8 cellular contexts compared by ENCODE assay signal in the genomic region with DNA sequence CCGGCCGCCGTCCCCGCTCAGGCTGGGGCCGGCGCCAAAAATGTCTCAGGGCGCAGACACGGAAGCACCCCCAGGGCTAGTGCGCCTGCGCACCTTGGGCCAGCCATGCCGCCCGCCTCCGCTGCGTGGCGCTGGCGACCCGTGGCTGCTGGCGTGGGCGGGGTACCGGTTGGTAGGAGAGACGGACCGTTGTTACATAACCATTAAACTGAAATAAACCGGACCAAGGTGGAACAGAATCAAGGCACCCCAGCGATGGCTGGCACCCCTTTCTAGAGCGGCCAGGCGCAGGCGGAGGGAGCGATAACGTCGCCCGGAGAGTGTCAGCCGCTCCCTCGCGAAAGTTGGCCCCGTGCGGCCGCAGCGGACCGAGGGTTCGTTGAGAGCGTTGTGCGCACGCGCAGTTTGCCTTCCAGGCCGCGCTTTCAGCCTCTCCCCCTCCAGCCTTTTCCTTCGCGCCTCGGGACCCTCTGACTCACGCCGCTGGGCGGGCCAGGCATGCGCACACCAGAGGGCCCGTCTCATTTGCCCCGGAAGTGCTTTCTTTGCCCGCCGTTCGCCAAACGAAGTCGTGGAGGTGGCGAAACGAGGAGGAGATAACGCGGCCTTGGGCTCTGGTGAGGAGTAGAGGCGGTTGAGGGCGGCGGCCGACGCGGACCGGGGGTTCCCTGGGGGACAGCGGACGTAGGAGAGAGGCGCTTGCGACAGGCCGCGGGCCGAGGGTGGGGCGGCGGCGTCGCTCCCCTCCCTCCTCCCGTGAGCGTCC. TPM values are rescaled to one million over a fixed set of nuclear protein-coding genes. Genes with fewer than 3 reads are reported as not detected.
DNase-seq lines count a peak whose midpoint lies in the region; ATAC-seq, FAIRE-seq and TF ChIP-seq lines count a peak whose summit lies in the region.

A gene with protein sequence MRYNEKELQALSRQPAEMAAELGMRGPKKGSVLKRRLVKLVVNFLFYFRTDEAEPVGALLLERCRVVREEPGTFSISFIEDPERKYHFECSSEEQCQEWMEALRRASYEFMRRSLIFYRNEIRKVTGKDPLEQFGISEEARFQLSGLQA (minus strand): TSS at position 45 of the 766 bp plus-strand sequence. CDS start 81 bp downstream, outside the sequence.
A gene with protein sequence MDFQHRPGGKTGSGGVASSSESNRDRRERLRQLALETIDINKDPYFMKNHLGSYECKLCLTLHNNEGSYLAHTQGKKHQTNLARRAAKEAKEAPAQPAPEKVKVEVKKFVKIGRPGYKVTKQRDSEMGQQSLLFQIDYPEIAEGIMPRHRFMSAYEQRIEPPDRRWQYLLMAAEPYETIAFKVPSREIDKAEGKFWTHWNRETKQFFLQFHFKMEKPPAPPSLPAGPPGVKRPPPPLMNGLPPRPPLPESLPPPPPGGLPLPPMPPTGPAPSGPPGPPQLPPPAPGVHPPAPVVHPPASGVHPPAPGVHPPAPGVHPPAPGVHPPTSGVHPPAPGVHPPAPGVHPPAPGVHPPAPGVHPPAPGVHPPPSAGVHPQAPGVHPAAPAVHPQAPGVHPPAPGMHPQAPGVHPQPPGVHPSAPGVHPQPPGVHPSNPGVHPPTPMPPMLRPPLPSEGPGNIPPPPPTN (plus strand): TSS at position 540 of the 766 bp plus-strand sequence. CDS start 6,595 bp downstream, outside the sequence.

- peaks cover 13% of the 10 kb centered on the region for H3K9me1 ChIP-seq in IMR-90 (ENCODE audit: insufficient read depth, low read length)
- H3K9me1 ChIP-seq in endothelial cell of umbilical vein (replicated peaks; ENCODE audit: control insufficient read depth, extremely low read depth, insufficient read depth, low read length): no peaks in the 10 kb centered on the region

- peak; percentile 94 for TF ChIP-seq RAD21 in IMR-90 (IDR thresholded peaks at IDR 0.05; ENCODE audit: low read length)

- peak within 1 kb of the TSS; percentile 90 for H2AK9ac ChIP-seq in IMR-90 (replicated peaks; ENCODE audit: low read depth, low read length, poor library complexity)

- BruUV-seq in IMR-90 (replicated peaks; lab: Mats Ljungman, UMichigan) (no TSS peak), OCI-LY7 (replicated peaks; lab: Mats Ljungman, UMichigan) (no TSS peak), endothelial cell of umbilical vein (replicated peaks; lab: Mats Ljungman, UMichigan) (no TSS peak)

- peak within 1 kb of the TSS; percentile 95 for H3K14ac ChIP-seq in IMR-90 (replicated peaks; ENCODE audit: low read depth, low read length)

- H4K20me1 ChIP-seq in IMR-90 (ENCODE audit: insufficient read depth, low read length): peaks cover 47% of the 10 kb centered on the region
- H4K20me1 ChIP-seq in OCI-LY7 (ENCODE audit: insufficient read depth, low read length): peaks cover 45% of the 10 kb centered on the region
- no peaks in the 10 kb centered on the region for H4K20me1 ChIP-seq in endothelial cell of umbilical vein (replicated peaks; ENCODE audit: control insufficient read depth, extremely low read depth, insufficient read depth, low read length)

- intact Hi-C loops in IMR-90 (cut with micrococcal nuclease) (loop anchor here (1.0 to 5.0 kb wide), 5 partner anchors 37 to 376 kb away; no protein-coding TSS in a partner anchor), OCI-LY7 (cut with micrococcal nuclease; ENCODE audit: unreplicated experiment) (loop anchor here (1.0 to 5.0 kb wide), 5 partner anchors 37 to 376 kb away; a partner anchor contains a TSS), endothelial cell of umbilical vein (cut with micrococcal nuclease) (loop anchor here (1.0 to 5.0 kb wide), 10 partner anchors 18 to 801 kb away; a partner anchor contains a TSS)

- H3K4me3 ChIP-seq in IMR-90 (ENCODE audit: insufficient read depth, low read depth, low read length) (peak within 1 kb of the TSS; percentile 67), OCI-LY7 (ENCODE audit: low read depth, low read length, poor library complexity, severe bottlenecking) (peak within 1 kb of the TSS; percentile 96), endothelial cell of umbilical vein (replicated peaks in 1 of 3; ENCODE audit: insufficient read depth in 1 of 3, low read depth in 1 of 3, low read length in 3 of 3) (peak within 1 kb of the TSS; percentile 56 to 86 (median 80))

- H2AFZ ChIP-seq in IMR-90 (replicated peaks; ENCODE audit: low read length, poor library complexity) (peak within 1 kb of the TSS; percentile 99), OCI-LY7 (ENCODE audit: low read length) (no peak within 1 kb of the TSS; the same call in 1 of the 2 replicates), endothelial cell of umbilical vein (ENCODE audit: low read depth, low read length) (peak within 1 kb of the TSS; percentile 78)

- H3K27ac ChIP-seq in IMR-90 (ENCODE audit: insufficient read depth, low read length) (peak within 1 kb of the TSS; percentile 93), OCI-LY7 (ENCODE audit: low read depth, low read length, poor library complexity, severe bottlenecking) (peak within 1 kb of the TSS; percentile 75), endothelial cell of umbilical vein (ENCODE audit: insufficient read depth, low read depth, low read length) (peak within 1 kb of the TSS; percentile 66)

- ATAC-seq in GM21526 (IDR thresholded peaks at IDR 0.05; ENCODE audit: low FRiP score, unreplicated experiment) (peak; percentile 57), IMR-90 (ENCODE audit: low read depth) (peak; percentile 82)

- H3K79me1 ChIP-seq in IMR-90 (ENCODE audit: low read depth in 1 of 2, low read length in 2 of 2): peaks cover 0 to 64% of the 10 kb centered on the region in 2 experiments; a peak in 3 of 4 replicates

- H2BK15ac ChIP-seq in IMR-90 (ENCODE audit: low read depth, low read length): peak within 1 kb of the TSS; percentile 55; the same call in 1 of the 3 replicates

- peak; percentile 99 for TF ChIP-seq CTCF in IMR-90 (conservative IDR thresholded peaks at IDR 0.05; ENCODE audit: low read depth, low read length)
- peak; percentile 97 for TF ChIP-seq CTCF in OCI-LY7 (conservative IDR thresholded peaks at IDR 0.05; ENCODE audit: low read length)
- peak; percentile 99 for TF ChIP-seq CTCF in endothelial cell of umbilical vein (IDR thresholded peaks at IDR 0.05; ENCODE audit: extremely low read depth in 1 of 2, insufficient read depth in 1 of 2, low read depth in 1 of 2, low read length in 2 of 2)

- H3K56ac ChIP-seq in IMR-90 (ENCODE audit: extremely low read depth, insufficient read depth, low read length): peak within 1 kb of the TSS; percentile 91

- in situ Hi-C loops in IMR-90 (cut with MboI; ENCODE audit: low sequenced_read_pairs): no loop called here

- H2BK120ac ChIP-seq in IMR-90 (ENCODE audit: low read depth, low read length): peak within 1 kb of the TSS; percentile 85

- H3K9me2 ChIP-seq in OCI-LY7 (ENCODE audit: insufficient read depth, low read length): no peaks in the 10 kb centered on the region

- dilution Hi-C loops in IMR-90 (cut with HindIII; ENCODE audit: low sequenced_read_pairs, unreplicated experiment): no loop called here
- dilution Hi-C loops in endothelial cell of umbilical vein (cut with MboI; ENCODE audit: extremely low pct_ligation_motif_present, low sequenced_read_pairs): no loop called here

- H3K4me2 ChIP-seq in IMR-90 (ENCODE audit: low read depth, low read length) (peak within 1 kb of the TSS; percentile 96), OCI-LY7 (ENCODE audit: low read length) (peak within 1 kb of the TSS; percentile 91), endothelial cell of umbilical vein (ENCODE audit: insufficient read depth, low read length) (peak within 1 kb of the TSS; percentile 93)

- H3K79me2 ChIP-seq in OCI-LY7 (ENCODE audit: insufficient read depth, low read depth, low read length) (peaks cover 72% of the 10 kb centered on the region), endothelial cell of umbilical vein (ENCODE audit: control insufficient read depth, insufficient read depth, low read length) (peaks cover 69% of the 10 kb centered on the region)

- H3K36me3 ChIP-seq in IMR-90 (ENCODE audit: control insufficient read depth, insufficient read depth, low read length): peaks cover 23% of the 10 kb centered on the region
- peaks cover 81% of the 10 kb centered on the region for H3K36me3 ChIP-seq in OCI-LY7 (ENCODE audit: insufficient read depth, low read length)
- peaks cover 0 to 17% of the 10 kb centered on the region in 2 experiments for H3K36me3 ChIP-seq in endothelial cell of umbilical vein (ENCODE audit: control insufficient read depth in 2 of 2, extremely low read depth in 1 of 2, insufficient read depth in 2 of 2, low read length in 2 of 2)

- POLR2A ChIA-PET in IMR-90 (lab: Charles Lee; ENCODE audit: unreplicated experiment) (no interaction called here), OCI-LY7 (lab: Charles Lee) (no interaction called here), endothelial cell of umbilical vein (lab: Charles Lee) (no interaction called here)

- H4K91ac ChIP-seq in IMR-90 (ENCODE audit: insufficient read depth, low read depth, low read length): peak within 1 kb of the TSS; percentile 89

- H3K4me1 ChIP-seq in IMR-90 (ENCODE audit: control insufficient read depth, insufficient read depth, low read length): peaks cover 22% of the 10 kb centered on the region
- peaks cover 68% of the 10 kb centered on the region for H3K4me1 ChIP-seq in OCI-LY7 (ENCODE audit: insufficient read depth, low read length, poor library complexity, severe bottlenecking)
- peaks cover 41% of the 10 kb centered on the region for H3K4me1 ChIP-seq in endothelial cell of umbilical vein (ENCODE audit: control insufficient read depth, extremely low read depth, insufficient read depth, low read length)

- no peaks in the 10 kb centered on the region for H3K27me3 ChIP-seq in IMR-90 (ENCODE audit: control insufficient read depth, insufficient read depth, low read length)
- no peaks in the 10 kb centered on the region for H3K27me3 ChIP-seq in endothelial cell of umbilical vein (ENCODE audit: control insufficient read depth in 2 of 2, insufficient read depth in 2 of 2, low read length in 2 of 2)

- CTCF ChIA-PET in IMR-90 (lab: Yijun Ruan, JAX) (interaction anchor here (0.6 to 1.0 kb wide), 3 partner anchors 55 to 85 kb away, joined by 3 to 4 read pairs (median 4); a partner anchor contains a TSS), OCI-LY7 (lab: Charles Lee; ENCODE audit: unreplicated experiment) (interaction anchor here (0.6 kb wide), 1 partner anchor 252 kb away, joined by 3 read pairs; no protein-coding TSS in a partner anchor), endothelial cell of umbilical vein (lab: Charles Lee) (interaction anchor here (0.7 to 4.8 kb wide), 9 partner anchors 13 to 81 kb away, joined by 3 to 40 read pairs (median 11); a partner anchor contains a TSS)

- H3K18ac ChIP-seq in IMR-90 (ENCODE audit: low read depth, low read length): peak within 1 kb of the TSS; percentile 68

- 0% methylated on average over 8 of the region's 84 CpGs; no CpG with 5 or more reads in 1 of the 2 experiments for WGBS in IMR-90 (ENCODE audit: extremely low coverage in 2 of 2, insufficient read length in 1 of 2), 2 experiments

- H4K5ac ChIP-seq in IMR-90 (ENCODE audit: low read depth, low read length): peak within 1 kb of the TSS; percentile 79

- peak within 1 kb of the TSS; percentile 90 for H2BK5ac ChIP-seq in IMR-90 (ENCODE audit: low read depth, low read length, poor library complexity, severe bottlenecking)

- H3K23ac ChIP-seq in IMR-90 (ENCODE audit: low read depth, low read length): peak within 1 kb of the TSS; percentile 87

- no peak within 1 kb of the TSS for H2BK20ac ChIP-seq in IMR-90 (ENCODE audit: low read depth, low read length)

- H3K9ac ChIP-seq in IMR-90 (ENCODE audit: low read depth, low read length) (peak within 1 kb of the TSS; percentile 84), endothelial cell of umbilical vein (replicated peaks; ENCODE audit: extremely low read depth, insufficient read depth, low read length) (peak within 1 kb of the TSS; percentile 67)

- peak within 1 kb of the TSS; percentile 96 for H3K4ac ChIP-seq in IMR-90 (ENCODE audit: low read depth, low read length)

- peak; percentile 94 for FAIRE-seq in endothelial cell of umbilical vein (lab: Jason Lieb, UNC)

- H4K8ac ChIP-seq in IMR-90 (ENCODE audit: low read depth in 2 of 2, low read length in 2 of 2): peak within 1 kb of the TSS; percentile 78 to 99

- peak within 1 kb of the TSS; percentile 97 for H2AK5ac ChIP-seq in IMR-90 (ENCODE audit: low read depth, low read length)

- DNase-seq in DMS153 (lab: John Stamatoyannopoulos, UW) (peak; percentile 78), IMR-90 (peak; percentile 96), OCI-LY7 (ENCODE audit: low spot score) (peak; percentile 99), activated T-cell treated with anti-CD3 and anti-CD28 coated beads for 1 hour (ENCODE audit: low read depth) (peak; percentile 98), endothelial cell of umbilical vein (ENCODE audit: low read depth, low spot score) (peak; percentile 99), midbrain (lab: John Stamatoyannopoulos, UW) (peak; percentile 93)
- DNase-seq in stimulated activated CD8-positive, alpha-beta memory T cell treated with anti-CD3 and anti-CD28 coated beads, Interleukin-2, amount 100 ng/mL, for 1 hour (ENCODE audit: low read depth in 2 of 2): peak; percentile 96 to 97

- TF ChIP-seq POLR2A in IMR-90 (IDR thresholded peaks at IDR 0.05; ENCODE audit: low read depth, low read length): peak; percentile 76
- peak; percentile 71 for TF ChIP-seq POLR2A in endothelial cell of umbilical vein (IDR thresholded peaks at IDR 0.05; ENCODE audit: low read depth, low read length)

- no peaks in the 10 kb centered on the region for H3K9me3 ChIP-seq in IMR-90 (ENCODE audit: control insufficient read depth, insufficient read depth, low read length)
- H3K9me3 ChIP-seq in OCI-LY7 (ENCODE audit: low read length): no peaks in the 10 kb centered on the region
- H3K9me3 ChIP-seq in endothelial cell of umbilical vein (replicated peaks; ENCODE audit: control insufficient read depth, insufficient read depth, low read length): no peaks in the 10 kb centered on the region

RNA-seq across cellular contexts. Expression of the first gene that starts in this region (rescaled TPM):
- total RNA-seq in IMR-90 (2012; rRNA removed): 31.7 and 33.1 TPM in 2 replicates
- polyA plus RNA-seq in IMR-90 (2012; rRNA removed): 62.8 and 69.8 TPM in 2 replicates
- polyA plus RNA-seq in IMR-90 (2012; cell fraction: cytosol; rRNA removed): 88.7 and 101 TPM in 2 replicates
- 146 and 214 TPM in 2 replicates for polyA plus RNA-seq in IMR-90 (2012; cell fraction: nucleus; rRNA removed; ENCODE audit: low replicate concordance)
- total RNA-seq in OCI-LY7 (2014; rRNA removed; shearing (Covaris generic)): 205 and 221 TPM in 2 replicates
- total RNA-seq in OCI-LY7 (2022): 122 and 129 TPM in 2 replicates
- 73.4 and 82.4 TPM in 2 replicates for total RNA-seq in endothelial cell of umbilical vein
- polyA plus RNA-seq in endothelial cell of umbilical vein: 115 and 125 TPM in 2 replicates
- 63.1 and 87.2 TPM in 2 replicates for polyA plus RNA-seq in endothelial cell of umbilical vein (2011; cell fraction: cytosol; rRNA removed)
- 104 and 112 TPM in 2 replicates for polyA plus RNA-seq in endothelial cell of umbilical vein (2011; cell fraction: nucleus; rRNA removed)
- polyA plus RNA-seq in endothelial cell of umbilical vein (2012): 53.4 and 75.6 TPM in 2 replicates
- polyA minus RNA-seq in endothelial cell of umbilical vein: 30.6 and 42.7 TPM in 2 replicates
- 21.8 TPM for polyA minus RNA-seq in endothelial cell of umbilical vein (2011; cell fraction: cytosol; rRNA and poly(A)+ RNA removed)
- 15.4 and 15.6 TPM in 2 replicates for polyA minus RNA-seq in endothelial cell of umbilical vein (2011; cell fraction: nucleus; rRNA and poly(A)+ RNA removed)

RNA-seq across cellular contexts. Expression of the second gene that starts in this region (rescaled TPM):
- total RNA-seq in IMR-90 (2012; rRNA removed): 4.8 and 7.5 TPM in 2 replicates
- 29.8 and 34.5 TPM in 2 replicates for polyA plus RNA-seq in IMR-90 (2012; rRNA removed)
- 18.6 and 34.5 TPM in 2 replicates for polyA plus RNA-seq in IMR-90 (2012; cell fraction: cytosol; rRNA removed)
- polyA plus RNA-seq in IMR-90 (2012; cell fraction: nucleus; rRNA removed; ENCODE audit: low replicate concordance): 82.8 and 174 TPM in 2 replicates
- 104 and 124 TPM in 2 replicates for total RNA-seq in OCI-LY7 (2014; rRNA removed; shearing (Covaris generic))
- 206 and 207 TPM in 2 replicates for total RNA-seq in OCI-LY7 (2022)
- total RNA-seq in endothelial cell of umbilical vein: 140 and 164 TPM in 2 replicates
- 19.1 and 21.5 TPM in 2 replicates for polyA plus RNA-seq in endothelial cell of umbilical vein
- polyA plus RNA-seq in endothelial cell of umbilical vein (2011; cell fraction: cytosol; rRNA removed): 37.2 and 46.9 TPM in 2 replicates
- polyA plus RNA-seq in endothelial cell of umbilical vein (2011; cell fraction: nucleus; rRNA removed): 97.6 and 105 TPM in 2 replicates
- polyA plus RNA-seq in endothelial cell of umbilical vein (2012): 94.8 and 130 TPM in 2 replicates
- 27.4 and 29.2 TPM in 2 replicates for polyA minus RNA-seq in endothelial cell of umbilical vein
- 44.2 TPM for polyA minus RNA-seq in endothelial cell of umbilical vein (2011; cell fraction: cytosol; rRNA and poly(A)+ RNA removed)
- 50.4 and 106 TPM in 2 replicates for polyA minus RNA-seq in endothelial cell of umbilical vein (2011; cell fraction: nucleus; rRNA and poly(A)+ RNA removed)

Comparison
In these comparisons a context has a peak if more than half of its experiments do, and no peak if none do; other contexts are left out.
1. Peak in every context shown above with its lines: DNase-seq, ATAC-seq, H3K4me3 ChIP-seq and H3K27ac ChIP-seq.
2. RNA of the second gene that starts in this region (total RNA-seq): 104 to 207 TPM in OCI-LY7 and 140 to 164 TPM in endothelial cell of umbilical vein; 4.8 to 7.5 TPM in IMR-90; every median in the first group is over 10 times any median in the second.